In genomic region chr10:51698473-51699063, GRCh38 we compare ENCODE assay signal across 8 cellular contexts. TPM values are rescaled to one million over a fixed set of nuclear protein-coding genes. Genes with fewer than 3 reads are reported as not detected.
DNase-seq lines count a peak whose midpoint lies in the region; ATAC-seq and TF ChIP-seq lines count a peak whose summit lies in the region.

No MANE protein-coding gene starts in this region.

- no peaks in the 10 kb centered on the region for H3K27me3 ChIP-seq in thoracic aorta (replicated peaks; ENCODE audit: insufficient read depth)

- TF ChIP-seq CTCF in astrocyte of the cerebellum (IDR thresholded peaks at IDR 0.05; ENCODE audit: low read depth, low read length, missing control alignments) (no peak), thoracic aorta (IDR thresholded peaks at IDR 0.05) (no peak)

- peak overlapping the region; percentile 96 for H3K4me3 Mint-ChIP-seq in activated CD4-positive, alpha-beta T cell treated with anti-CD3 and anti-CD28 coated beads for 36 hours

- H3K4me1 ChIP-seq in thoracic aorta (ENCODE audit: control insufficient read depth in 1 of 2, low read depth in 2 of 2) = peaks cover 37 to 64% of the 10 kb centered on the region in 2 donors

- H3K27ac Mint-ChIP-seq in activated CD4-positive, alpha-beta T cell treated with anti-CD3 and anti-CD28 coated beads for 36 hours = peak overlapping the region; percentile 100

- DNase-seq in activated CD4-positive, alpha-beta T cell treated with anti-CD3 and anti-CD28 coated beads for 36 hours = no peak
- no peak for DNase-seq in activated CD4-positive, alpha-beta T cell treated with anti-CD3 and anti-CD28 coated beads for 48 hours
- DNase-seq in astrocyte of the cerebellum (ENCODE audit: low read depth) (no peak), left lobe of liver (ENCODE audit: low spot score) (no peak), thoracic aorta (ENCODE audit: low spot score) (no peak), NCI-H82 treated with DMSO at 0.1 percent for 48 hours (lab: John Stamatoyannopoulos, UW; ENCODE audit: unreplicated experiment) (no peak)

- in situ Hi-C loops in astrocyte of the cerebellum (cut with HindIII; ENCODE audit: low sequenced_read_pairs) = no loop called here

- H3K9me3 Mint-ChIP-seq in activated CD4-positive, alpha-beta T cell treated with anti-CD3 and anti-CD28 coated beads for 36 hours (ENCODE audit: low read depth) = no peaks in the 10 kb centered on the region

- no peaks in the 10 kb centered on the region for H3K9me3 ChIP-seq in thoracic aorta

- H3K27ac ChIP-seq in thoracic aorta = peak overlapping the region; percentile 78 to 96

- no peaks in the 10 kb centered on the region for H3K36me3 ChIP-seq in thoracic aorta

- no peak for ATAC-seq in activated CD4-positive, alpha-beta T cell treated with anti-CD3 and anti-CD28 coated beads for 36 hours
- ATAC-seq in left lobe of liver = peak; percentile 8
- no peak for ATAC-seq in thoracic aorta (ENCODE audit: insufficient number of reproducible peaks, low FRiP score, low read depth)
- ATAC-seq in GM21381 (IDR thresholded peaks at IDR 0.05; ENCODE audit: unreplicated experiment) = no peak
- ATAC-seq in HG02642 (IDR thresholded peaks at IDR 0.05; ENCODE audit: poor library complexity, unreplicated experiment) = no peak

- POLR2A ChIA-PET in activated CD4-positive, alpha-beta T cell treated with anti-CD3 and anti-CD28 coated beads for 36 hours (lab: Charles Lee) = no interaction called here

- peaks cover 48% of the 10 kb centered on the region for H3K4me1 Mint-ChIP-seq in activated CD4-positive, alpha-beta T cell treated with anti-CD3 and anti-CD28 coated beads for 36 hours

- H3K27me3 Mint-ChIP-seq in activated CD4-positive, alpha-beta T cell treated with anti-CD3 and anti-CD28 coated beads for 36 hours = no peaks in the 10 kb centered on the region

- intact Hi-C loops in activated CD4-positive, alpha-beta T cell treated with anti-CD3 and anti-CD28 coated beads for 36 hours (cut with DNase I, micrococcal nuclease) = loop anchor here (1.0 to 5.0 kb wide), 4 partner anchors 179 to 1074 kb away; partner anchors contain the start of gene ASAH2B (in 1 of the 2)

- H3K4me3 ChIP-seq in astrocyte of the cerebellum (ENCODE audit: low read depth, low read length) (peak overlapping the region; percentile 82), thoracic aorta (peak overlapping the region; percentile 79)

- peaks cover 42% of the 10 kb centered on the region for H3K36me3 Mint-ChIP-seq in activated CD4-positive, alpha-beta T cell treated with anti-CD3 and anti-CD28 coated beads for 36 hours (ENCODE audit: low read depth)

- CTCF ChIA-PET in activated CD4-positive, alpha-beta T cell treated with anti-CD3 and anti-CD28 coated beads for 36 hours (lab: Charles Lee) = no interaction called here

RNA-seq across cellular contexts. Expression of gene CSTF2T, which starts 0.8 kb away (rescaled TPM):
- 10 to 100 TPM; 24.5 to 27.6 TPM for total RNA-seq in activated CD4-positive, alpha-beta T cell treated with anti-CD3 and anti-CD28 coated beads for 36 hours
- total RNA-seq in left lobe of liver (8.1 TPM), thoracic aorta (10 to 100 TPM; 24.6 to 39.9 TPM)
